10 cellular contexts compared by ENCODE assay signal in the genomic region with DNA sequence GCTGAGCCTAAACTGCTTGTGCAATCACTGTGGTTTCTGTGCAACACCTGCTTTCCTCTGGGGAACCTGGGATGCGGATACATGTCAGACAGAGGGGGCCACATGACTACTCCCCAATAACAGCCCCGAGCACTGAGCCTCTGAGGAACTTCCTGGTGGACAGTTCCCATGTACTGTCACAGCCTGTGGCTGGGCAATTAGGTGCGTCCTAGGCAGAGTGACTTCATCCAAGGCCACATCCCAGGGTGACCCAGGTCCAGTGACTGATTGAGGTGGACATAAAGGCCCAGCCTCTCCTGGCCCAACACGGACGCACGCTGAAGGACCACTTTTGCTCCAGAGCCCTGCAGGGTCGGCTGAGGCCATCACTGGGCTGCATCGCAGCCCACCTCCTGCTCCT. TPM values are rescaled to one million over a fixed set of nuclear protein-coding genes. Genes with fewer than 3 reads are reported as not detected.
"Had no signal": no experiment of that assay in that cellular context is flagged by ENCODE, and none has a peak within 500 bp of the region (broad histone marks: within the 10 kb centered on the region; RNA-seq: fewer than 3 reads in every experiment).

No MANE protein-coding gene starts in this region.

- H3K4me1 ChIP-seq: HAP-1 had no signal

- H3K27me3 Mint-ChIP-seq: IgD-negative memory B cell had no signal

- H3K27ac Mint-ChIP-seq: HFFc6 had no signal

- DNase-seq: GM23248, GOT3, H7, HFFc6 had no signal

- H3K36me3 Mint-ChIP-seq: IgD-negative memory B cell had no signal

- H3K27ac ChIP-seq: GM23248, HL-60 had no signal

- H3K9me3 ChIP-seq: HAP-1 had no signal

- H3K9me3 Mint-ChIP-seq: HFFc6, IgD-negative memory B cell had no signal

- H3K4me3 ChIP-seq: GM23248, HAP-1 had no signal

- H3K4me3 Mint-ChIP-seq: HFFc6, IgD-negative memory B cell had no signal

RNA-seq across cellular contexts. Expression of gene SIGLEC11, which starts 40.2 kb away (rescaled TPM):
- total RNA-seq: GM23248, H4, H7, HepG2, HFFc6, HT1080 had no signal
- polyA plus RNA-seq: GM23248, HepG2, IgD-negative memory B cell had no signal
